9 cellular contexts compared by ENCODE assay signal in genomic region chr2:145411493-145411892, GRCh38.
DNase-seq lines count a peak whose midpoint lies in the region; ATAC-seq, FAIRE-seq and TF ChIP-seq lines count a peak whose summit lies in the region.
"Had no signal": no experiment of that assay in that cellular context is flagged by ENCODE, and none has a peak within 500 bp of the region (broad histone marks: within the 10 kb centered on the region; RNA-seq: fewer than 3 reads in every experiment).

No MANE protein-coding gene starts in this region.

- ATAC-seq in HG02840 (IDR thresholded peaks at IDR 0.05; ENCODE audit: low FRiP score, unreplicated experiment) (peak; percentile 91), naive B cell (ENCODE audit: low read depth in 2 of 2) (peak; percentile 84 to 88), pancreas (no peak)

- H3K36me3 Mint-ChIP-seq in activated CD4-positive, alpha-beta T cell treated with anti-CD3 and anti-CD28 coated beads, Interleukin-2, amount 10 ng/mL, durations not matched to agents 7 days and 5 days (ENCODE audit: low read depth) = peaks cover 17% of the 10 kb centered on the region
- H3K36me3 Mint-ChIP-seq in naive B cell (peaks cover 8 to 9% of the 10 kb centered on the region in 2 donors), type B pancreatic cell (no peaks in the 10 kb centered on the region)

- no peaks in the 10 kb centered on the region for H3K27me3 ChIP-seq in pancreas

- no peaks in the 10 kb centered on the region for H3K36me3 ChIP-seq in pancreas

- peak; percentile 62 for DNase-seq in activated CD4-positive, alpha-beta T cell treated with anti-CD3 and anti-CD28 coated beads, Interleukin-2, amount 10 ng/mL, durations not matched to agents 7 days and 5 days
- DNase-seq in activated CD4-positive, alpha-beta T cell treated with anti-CD3 and anti-CD28 coated beads for 48 hours = no peak
- DNase-seq in NCI-H1105 (lab: John Stamatoyannopoulos, UW) = peak; percentile 25
- DNase-seq in naive B cell = peak; percentile 83
- DNase-seq in pancreas = no peak
- no peak for DNase-seq in type B pancreatic cell (ENCODE audit: extremely low spot score, unreplicated experiment)
- no peak for DNase-seq in NCI-H524 (lab: John Stamatoyannopoulos, UW)
- DNase-seq: NCI-H526 treated with DMSO at 0.1 percent for 48 hours had no signal

- TF ChIP-seq CTCF in pancreas (IDR thresholded peaks at IDR 0.05) (no peak), type B pancreatic cell (conservative IDR thresholded peaks at IDR 0.05) (no peak)

- H3K27ac Mint-ChIP-seq in activated CD4-positive, alpha-beta T cell treated with anti-CD3 and anti-CD28 coated beads, Interleukin-2, amount 10 ng/mL, durations not matched to agents 7 days and 5 days = peak overlapping the region; percentile 78
- H3K27ac Mint-ChIP-seq in naive B cell (peak overlapping the region; percentile 38 to 93 (median 90)), type B pancreatic cell (no peak overlapping the region)

- no peak for FAIRE-seq in pancreas (lab: Jason Lieb, UNC)

- WGBS in pancreas, 2 donors = 66 to 73% methylated on average over 4 of the region's 4 CpGs

- intact Hi-C loops in pancreas (cut with DNase I) = no loop called here

- H3K9me3 ChIP-seq in pancreas = no peaks in the 10 kb centered on the region

- peak overlapping the region; percentile 41 for H3K4me3 Mint-ChIP-seq in activated CD4-positive, alpha-beta T cell treated with anti-CD3 and anti-CD28 coated beads, Interleukin-2, amount 10 ng/mL, durations not matched to agents 7 days and 5 days
- H3K4me3 Mint-ChIP-seq in naive B cell = peak overlapping the region; percentile 57 to 86 (median 70)
- no peak overlapping the region for H3K4me3 Mint-ChIP-seq in type B pancreatic cell

- peaks cover 63% of the 10 kb centered on the region for H3K27me3 Mint-ChIP-seq in activated CD4-positive, alpha-beta T cell treated with anti-CD3 and anti-CD28 coated beads, Interleukin-2, amount 10 ng/mL, durations not matched to agents 7 days and 5 days
- H3K27me3 Mint-ChIP-seq in naive B cell (peaks cover 4 to 10% (median 8%) of the 10 kb centered on the region in 3 donors), type B pancreatic cell (peaks cover 41% of the 10 kb centered on the region)

- H3K9me3 Mint-ChIP-seq in activated CD4-positive, alpha-beta T cell treated with anti-CD3 and anti-CD28 coated beads, Interleukin-2, amount 10 ng/mL, durations not matched to agents 7 days and 5 days = peaks cover 17% of the 10 kb centered on the region
- H3K9me3 Mint-ChIP-seq in naive B cell (peaks cover 0 to 29% (median 16%) of the 10 kb centered on the region in 7 donors), type B pancreatic cell (peaks cover 10% of the 10 kb centered on the region)

- POLR2A ChIA-PET in activated CD4-positive, alpha-beta T cell treated with anti-CD3 and anti-CD28 coated beads, Interleukin-2, amount 10 ng/mL, durations not matched to agents 7 days and 5 days (lab: Charles Lee) = no interaction called here

- H3K27ac ChIP-seq in pancreas = no peak overlapping the region

- no peaks in the 10 kb centered on the region for H3K4me1 ChIP-seq in pancreas

- H3K4me1 Mint-ChIP-seq in activated CD4-positive, alpha-beta T cell treated with anti-CD3 and anti-CD28 coated beads, Interleukin-2, amount 10 ng/mL, durations not matched to agents 7 days and 5 days = peaks cover 29% of the 10 kb centered on the region
- H3K4me1 Mint-ChIP-seq in naive B cell (peaks cover 35 to 52% (median 48%) of the 10 kb centered on the region in 3 donors), type B pancreatic cell (ENCODE audit: unreplicated experiment) (no peaks in the 10 kb centered on the region)

- CTCF ChIA-PET in activated CD4-positive, alpha-beta T cell treated with anti-CD3 and anti-CD28 coated beads, Interleukin-2, amount 10 ng/mL, durations not matched to agents 7 days and 5 days (lab: Charles Lee) = interaction anchor here (1.2 kb wide), 1 partner anchor 10 kb away, joined by 3 read pairs; no protein-coding TSS in a partner anchor

- no peak overlapping the region for H3K4me3 ChIP-seq in pancreas

Comparison
In these comparisons a context has a peak if more than half of its experiments do, and no peak if none do; other contexts are left out.
1. DNase-seq: peak in activated CD4-positive, alpha-beta T cell treated with anti-CD3 and anti-CD28 coated beads, Interleukin-2, amount 10 ng/mL, durations not matched to agents 7 days and 5 days (single experiment), NCI-H1105 (single experiment) and naive B cell (single experiment); none in activated CD4-positive, alpha-beta T cell treated with anti-CD3 and anti-CD28 coated beads for 48 hours (single experiment), pancreas (0 of 6), type B pancreatic cell (single experiment) and NCI-H524 (0 of 2).
2. ATAC-seq: peak in HG02840 (single experiment) and naive B cell (2 of 2); none in pancreas (0 of 4).